ENCODE assay signal across 8 cellular contexts in genomic region chr2:65170541-65171477, GRCh38. TPM values are rescaled to one million over a fixed set of nuclear protein-coding genes. Genes with fewer than 3 reads are reported as not detected.
A peak's percentile ranks its signal among the peaks of the same experiment; 100 is the strongest.
DNase-seq lines count a peak whose midpoint lies in the region; ATAC-seq and TF ChIP-seq lines count a peak whose summit lies in the region.
"Not testable (repeated sequence)": the region's sequence is repeated elsewhere in the genome, so short reads cannot be mapped to it uniquely, and the experiment has no call there.

No MANE protein-coding gene starts in this region.

- not testable (repeated sequence) for BruUV-seq in Caco-2 (replicated peaks; lab: Mats Ljungman, UMichigan)

- H3K36me3 Mint-ChIP-seq in Caco-2 (ENCODE audit: insufficient read depth, unreplicated experiment); nephron (ENCODE audit: low read depth): not testable (repeated sequence)

- ATAC-seq in right lobe of liver = peak; percentile 95 to 96 (median 96)

- H3K27ac ChIP-seq in right lobe of liver = peak overlapping the region; percentile 68 to 88 (median 72)
- peak overlapping the region; percentile 66 to 78 (median 71) for H3K27ac ChIP-seq in stomach

- DNase-seq in Caco-2 = peak; percentile 35 to 43
- DNase-seq in HuH-7 (ENCODE audit: low spot score) = peak; percentile 77
- DNase-seq in SW480 (ENCODE audit: low spot score) = peak; percentile 17
- peak; percentile 68 for DNase-seq in epithelial cell of proximal tubule (ENCODE audit: low read depth)
- DNase-seq in kidney tubule cell (ENCODE audit: low spot score) = peak; percentile 79
- not testable (repeated sequence) for DNase-seq in right lobe of liver, stomach

- intact Hi-C loops in Caco-2 (cut with micrococcal nuclease; ENCODE audit: unreplicated experiment) = loop anchor here (1.0 to 2.0 kb wide), 2 partner anchors 40 to 254 kb away; partner anchors contain the start of gene RAB1A
- intact Hi-C loops in right lobe of liver (cut with DNase I); stomach (cut with DNase I; ENCODE audit: low total_unique reads): not testable (repeated sequence)

- H3K27me3 Mint-ChIP-seq in Caco-2 (ENCODE audit: insufficient read depth, unreplicated experiment); nephron (ENCODE audit: low read depth): not testable (repeated sequence)

- H3K27ac Mint-ChIP-seq in Caco-2 (ENCODE audit: unreplicated experiment) (peak overlapping the region; percentile 63), nephron (peak overlapping the region in 2 of 3 experiments; percentile 69 to 93)

- not testable (repeated sequence) for TF ChIP-seq CTCF in Caco-2 (IDR thresholded peaks at IDR 0.05; ENCODE audit: insufficient read depth in 1 of 2, low read depth in 1 of 2, low read length in 1 of 2, severe bottlenecking in 1 of 2, unreplicated experiment in 1 of 2); epithelial cell of proximal tubule (conservative IDR thresholded peaks at IDR 0.05; ENCODE audit: low read depth, low read length); right lobe of liver (IDR thresholded peaks at IDR 0.05); nephron (IDR thresholded peaks at IDR 0.05; ENCODE audit: unreplicated experiment in 3 of 3); stomach (IDR thresholded peaks at IDR 0.05)

- CTCF ChIA-PET in Caco-2 (lab: Charles Lee) = interaction anchor here (1.2 to 1.4 kb wide), 3 partner anchors 16 to 99 kb away, joined by 4 to 8 read pairs (median 8); partner anchors contain the start of gene ACTR2

- not testable (repeated sequence) for H3K9me3 Mint-ChIP-seq in Caco-2 (ENCODE audit: unreplicated experiment); nephron

- H3K27me3 ChIP-seq in Caco-2 (replicated peaks; ENCODE audit: control insufficient read depth, insufficient read depth, low read length); right lobe of liver; stomach: not testable (repeated sequence)

- H3K36me3 ChIP-seq in Caco-2 (ENCODE audit: control insufficient read depth, insufficient read depth, low read length); right lobe of liver; stomach: not testable (repeated sequence)

- H3K4me1 Mint-ChIP-seq in Caco-2 (ENCODE audit: low read depth, unreplicated experiment); nephron: not testable (repeated sequence)

- H3K9me3 ChIP-seq in Caco-2, right lobe of liver, stomach: not testable (repeated sequence)

- 70% methylated on average over 11 of the region's 14 CpGs for WGBS in right lobe of liver (ENCODE audit: insufficient coverage, low coverage, low lambda C conversion rate, missing lambda C conversion rate)
- 55 to 69% (median 65%) methylated on average over 14 of the region's 14 CpGs for WGBS in stomach, 5 donors

- TF ChIP-seq POLR2A in right lobe of liver (IDR thresholded peaks at IDR 0.05); stomach (IDR thresholded peaks at IDR 0.05): not testable (repeated sequence)

- H3K4me3 ChIP-seq in Caco-2 (ENCODE audit: low read depth, low read length); right lobe of liver; stomach: not testable (repeated sequence)
- H3K4me3 ChIP-seq in epithelial cell of proximal tubule (ENCODE audit: low read depth, low read length) = peak overlapping the region; percentile 3

- H3K4me1 ChIP-seq in Caco-2 = peaks cover 19% of the 10 kb centered on the region
- H3K4me1 ChIP-seq in right lobe of liver = not testable (repeated sequence)
- H3K4me1 ChIP-seq in stomach = peaks cover 0 to 46% (median 12%) of the 10 kb centered on the region in 4 donors

- POLR2A ChIA-PET in Caco-2 (lab: Charles Lee) = interaction anchor here (0.6 to 1.2 kb wide), 3 partner anchors 41 to 93 kb away, joined by 3 read pairs; partner anchors contain the start of genes ACTR2 and RAB1A

- TF ChIP-seq EP300 in stomach (IDR thresholded peaks at IDR 0.05) = not testable (repeated sequence)

- not testable (repeated sequence) for H3K4me3 Mint-ChIP-seq in Caco-2 (ENCODE audit: unreplicated experiment); nephron

RNA-seq across cellular contexts. Expression of gene RAB1A, which starts 40.9 kb away (rescaled TPM):
- 193 and 207 TPM in 2 replicates for total RNA-seq in Caco-2 (2022)
- 74.8 and 88.6 TPM in 2 replicates for total RNA-seq in epithelial cell of proximal tubule
- total RNA-seq in right lobe of liver = 100 to 1,000 TPM in 1 of 6 experiments, 10 to 100 TPM in 5; 65.0 to 119 (median 81.3) TPM
- total RNA-seq in stomach = 100 to 1,000 TPM in 1 of 5 donors, 10 to 100 TPM in 4; 58.2 to 143 (median 67.4) TPM
- 100 to 1,000 TPM in 2 of 3 donors, 10 to 100 TPM in 1; 96.9 to 160 (median 135) TPM for polyA plus RNA-seq in stomach

RNA-seq across cellular contexts. Expression of gene ACTR2, which starts 56.8 kb away (rescaled TPM):
- 248 and 259 TPM in 2 replicates for total RNA-seq in Caco-2 (2022)
- total RNA-seq in epithelial cell of proximal tubule = 95.3 and 103 TPM in 2 replicates
- 100 to 1,000 TPM in 1 of 6 experiments, 10 to 100 TPM in 5; 42.9 to 114 (median 69.8) TPM for total RNA-seq in right lobe of liver
- 100 to 1,000 TPM in 1 of 5 donors, 10 to 100 TPM in 4; 16.8 to 187 (median 47.8) TPM for total RNA-seq in stomach
- 100 to 1,000 TPM in 1 of 3 donors, 10 to 100 TPM in 2; 50.0 to 107 (median 68.9) TPM for polyA plus RNA-seq in stomach
